In genomic region chr12:131860472-131861260, GRCh38 we compare ENCODE assay signal across 1 cellular context.
A peak's percentile ranks its signal among the peaks of the same experiment; 100 is the strongest.
TF ChIP-seq lines count a peak whose summit lies in the region.

No MANE protein-coding gene starts in this region.

TF ChIP-seq in A549, 52 proteins besides CTCF, POLR2A, EP300 and RAD21 (continued from another document):
- TF ChIP-seq JUN (IDR thresholded peaks at IDR 0.05) (peak; percentile 97 to 99), SMC3 (IDR thresholded peaks at IDR 0.05) (peak; percentile 47), USF2 (IDR thresholded peaks at IDR 0.05) (no peak), HES2 (IDR thresholded peaks at IDR 0.05) (peak; percentile 77), RFX5 (IDR thresholded peaks at IDR 0.05) (no peak), BCL3 (IDR thresholded peaks at IDR 0.05) (peak; percentile 76; the same call in 2 of the 3 replicates), PHF8 (IDR thresholded peaks at IDR 0.05; ENCODE audit: borderline replicate concordance, low read depth) (no peak), FOXS1 (CRISPR knock-in tag; IDR thresholded peaks at IDR 0.05) (0 out of 2 replicates have a peak, but pooled peaks have one; percentile 50), MAZ (IDR thresholded peaks at IDR 0.05; ENCODE audit: borderline replicate concordance, low read depth, low read length) (no peak), BHLHE40 (IDR thresholded peaks at IDR 0.05; ENCODE audit: low read depth, low read length) (no peak), ELK1 (IDR thresholded peaks at IDR 0.05; ENCODE audit: low read depth, low read length) (no peak), RNF2 (IDR thresholded peaks at IDR 0.05; ENCODE audit: borderline replicate concordance, low read depth) (no peak), CBX8 (IDR thresholded peaks at IDR 0.05) (no peak), EHF (CRISPR knock-in tag; IDR thresholded peaks at IDR 0.05) (0 out of 2 replicates have a peak, but pooled peaks have one; percentile 21), RCOR1 (IDR thresholded peaks at IDR 0.05; ENCODE audit: low read depth, low read length) (no peak), HOXB13 (CRISPR knock-in tag; IDR thresholded peaks at IDR 0.05; ENCODE audit: low read depth) (peak; percentile 76; the same call in 1 of the 2 replicates), MAFK (IDR thresholded peaks at IDR 0.05; ENCODE audit: partially characterized antibody) (peak; percentile 97), ZNF302 (CRISPR knock-in tag; IDR thresholded peaks at IDR 0.05) (no peak), TFCP2L1 (CRISPR knock-in tag; IDR thresholded peaks at IDR 0.05) (0 out of 2 replicates have a peak, but pooled peaks have one; percentile 29), KDM5A (IDR thresholded peaks at IDR 0.05) (no peak), CBX2 (IDR thresholded peaks at IDR 0.05; ENCODE audit: borderline replicate concordance, low read depth) (no peak), ZC3H11A (IDR thresholded peaks at IDR 0.05) (no peak), HDAC2 (IDR thresholded peaks at IDR 0.05) (no peak), RARB (CRISPR knock-in tag; IDR thresholded peaks at IDR 0.05) (peak; percentile 88; the same call in 1 of the 2 replicates)
